Comparison of ENCODE assay signal across 20 cellular contexts in genomic region chr2:44572196-44572900, GRCh38.
DNase-seq lines count a peak whose midpoint lies in the region; ATAC-seq and TF ChIP-seq lines count a peak whose summit lies in the region.
"Had no signal": no experiment of that assay in that cellular context is flagged by ENCODE, and none has a peak within 500 bp of the region (broad histone marks: within the 10 kb centered on the region; RNA-seq: fewer than 3 reads in every experiment).

No MANE protein-coding gene starts in this region.

- peaks cover 24 to 45% (median 34%) of the 10 kb centered on the region in 4 donors for H3K4me1 Mint-ChIP-seq in naive thymus-derived CD8-positive, alpha-beta T cell
- H3K4me1 Mint-ChIP-seq: neural crest cell had no signal

- WGBS in heart left ventricle, 4 donors = 90 to 95% (median 94%) methylated on average over 8 of the region's 8 CpGs

- H3K27ac Mint-ChIP-seq in naive thymus-derived CD8-positive, alpha-beta T cell = no peak overlapping the region
- H3K27ac Mint-ChIP-seq: activated CD4-positive, alpha-beta T cell treated with anti-CD3 and anti-CD28 coated beads, Interleukin-2, amount 10 ng/mL, durations not matched to agents 24 days and 14 days; GM23338 had no signal

- H3K27me3 Mint-ChIP-seq in naive thymus-derived CD8-positive, alpha-beta T cell = no peaks in the 10 kb centered on the region

- POLR2A ChIA-PET in naive thymus-derived CD8-positive, alpha-beta T cell (lab: Charles Lee) = no interaction called here

- H3K4me3 Mint-ChIP-seq in naive thymus-derived CD8-positive, alpha-beta T cell = no peak overlapping the region
- H3K4me3 Mint-ChIP-seq: activated CD4-positive, alpha-beta T cell treated with anti-CD3 and anti-CD28 coated beads, Interleukin-2, amount 10 ng/mL, durations not matched to agents 24 days and 14 days; GM23338; neural crest cell had no signal

- no peaks in the 10 kb centered on the region for H3K9me3 ChIP-seq in heart left ventricle
- H3K9me3 ChIP-seq in ascending aorta = no peaks in the 10 kb centered on the region
- H3K9me3 ChIP-seq: Caco-2, right atrium auricular region, uterus had no signal

- no peaks in the 10 kb centered on the region for H3K27me3 ChIP-seq in heart left ventricle
- H3K27me3 ChIP-seq in ascending aorta = no peaks in the 10 kb centered on the region
- H3K27me3 ChIP-seq: right atrium auricular region, uterus had no signal

- intact Hi-C loops in heart left ventricle (cut with DNase I) (no loop called here), cardiac septum (cut with DNase I) (no loop called here), ascending aorta (cut with DNase I) (no loop called here)

- H3K27ac ChIP-seq in heart left ventricle (no peak overlapping the region), ascending aorta (no peak overlapping the region)
- H3K27ac ChIP-seq: right atrium auricular region, uterus had no signal

- TF ChIP-seq CTCF in heart left ventricle (IDR thresholded peaks at IDR 0.05) = no peak
- TF ChIP-seq CTCF in ascending aorta (IDR thresholded peaks at IDR 0.05) = no peak

- TF ChIP-seq POLR2A in heart left ventricle (IDR thresholded peaks at IDR 0.05) = no peak

- H3K4me3 ChIP-seq in heart left ventricle = no peak overlapping the region
- no peak overlapping the region for H3K4me3 ChIP-seq in ascending aorta
- H3K4me3 ChIP-seq: GM23338, right atrium auricular region, uterus had no signal

- ATAC-seq in heart left ventricle (peak in 3 of 4 donors; percentile 49 to 56 (median 55)), esophagus mucosa (peak; percentile 87)
- no peak for ATAC-seq in naive thymus-derived CD8-positive, alpha-beta T cell
- ATAC-seq: GM23338, Right ventricle myocardium inferior had no signal

- H3K4me1 ChIP-seq in heart left ventricle = no peaks in the 10 kb centered on the region
- no peaks in the 10 kb centered on the region for H3K4me1 ChIP-seq in ascending aorta
- H3K4me1 ChIP-seq: right atrium auricular region, uterus had no signal

- no peaks in the 10 kb centered on the region for H3K9me3 Mint-ChIP-seq in naive thymus-derived CD8-positive, alpha-beta T cell
- H3K9me3 Mint-ChIP-seq: activated CD4-positive, alpha-beta T cell treated with anti-CD3 and anti-CD28 coated beads, Interleukin-2, amount 10 ng/mL, durations not matched to agents 24 days and 14 days; GM23338; neural crest cell had no signal

- H3K36me3 Mint-ChIP-seq in naive thymus-derived CD8-positive, alpha-beta T cell = peaks cover 0 to 7% (median 2%) of the 10 kb centered on the region in 3 donors

- H3K36me3 ChIP-seq in heart left ventricle (no peaks in the 10 kb centered on the region), ascending aorta (no peaks in the 10 kb centered on the region)
- H3K36me3 ChIP-seq: right atrium auricular region, uterus had no signal

- DNase-seq in heart left ventricle (no peak), cardiac septum (ENCODE audit: low spot score) (no peak), RPMI7951 (ENCODE audit: low read depth) (peak; percentile 46), ascending aorta (ENCODE audit: low spot score in 2 of 2) (no peak), CD1c-positive myeloid dendritic cell (ENCODE audit: extremely low spot score) (no peak), NCI-H1694 treated with DMSO at 0.1 percent for 48 hours (lab: John Stamatoyannopoulos, UW) (no peak)
- no peak for DNase-seq in naive thymus-derived CD8-positive, alpha-beta T cell
- DNase-seq: activated CD4-positive, alpha-beta T cell treated with anti-CD3 and anti-CD28 coated beads, Interleukin-2, amount 10 ng/mL, durations not matched to agents 24 days and 14 days; activated T-cell treated with anti-CD3 and anti-CD28 coated beads, Interleukin-2, amount 50 U/mL, for 48 hours; Caco-2; NCI-H2081 treated with DMSO at 0.1 percent for 48 hours; NCI-H748 treated with DMSO at 0.1 percent for 48 hours; stimulated activated CD4-positive, alpha-beta T cell treated with anti-CD3 and anti-CD28 coated beads, Interleukin-4, amount 100 ng/mL, for 24 hours; stimulated activated naive CD4-positive, alpha-beta T cell; uterus had no signal

Comparison
In these comparisons a context has a peak if more than half of its experiments do, and no peak if none do; other contexts are left out.
1. ATAC-seq: peak in heart left ventricle (3 of 4) and esophagus mucosa (single experiment); none in naive thymus-derived CD8-positive, alpha-beta T cell (0 of 2).